In the genomic region with DNA sequence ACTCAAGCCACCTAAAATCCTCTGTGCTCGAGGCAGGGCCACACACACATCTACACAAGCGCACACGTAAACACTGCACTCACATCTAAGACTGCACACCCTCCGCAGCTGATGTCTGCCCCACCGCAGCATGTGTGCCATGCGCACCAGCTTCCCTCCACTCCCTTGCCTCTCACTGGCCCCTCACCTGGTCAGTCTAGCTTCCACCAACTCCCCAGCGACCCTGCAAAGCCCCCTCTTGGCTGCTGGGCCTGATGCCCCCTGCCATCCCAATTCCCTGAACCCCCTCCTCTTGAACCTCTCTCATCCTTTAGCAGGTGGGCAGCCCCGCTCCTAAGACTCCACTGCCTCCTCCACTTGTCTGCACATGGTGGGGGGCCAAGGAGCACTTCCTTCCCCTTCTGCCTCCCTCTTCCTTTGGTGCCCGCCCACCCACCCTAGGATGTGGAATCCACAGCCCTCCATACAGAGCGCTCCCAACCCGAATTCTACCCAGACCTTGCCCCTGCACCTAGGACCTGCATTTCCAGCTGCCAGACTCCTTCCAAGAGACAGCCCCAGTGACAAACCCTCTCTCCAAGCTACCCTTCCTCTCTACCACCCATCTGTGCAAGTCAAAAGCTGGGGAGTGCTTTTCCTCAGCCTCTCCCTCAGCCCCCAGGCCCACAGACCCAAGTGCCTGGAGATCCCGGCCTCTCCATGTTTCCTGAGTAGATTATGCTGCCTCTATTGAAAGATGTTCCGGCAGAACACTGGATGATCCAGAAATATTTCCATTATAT, we compare ENCODE assay signal across 17 cellular contexts. TPM values are rescaled to one million over a fixed set of nuclear protein-coding genes. Genes with fewer than 3 reads are reported as not detected.
A peak's percentile ranks its signal among the peaks of the same experiment; 100 is the strongest.
DNase-seq lines count a peak whose midpoint lies in the region; ATAC-seq, FAIRE-seq and TF ChIP-seq lines count a peak whose summit lies in the region.
"Had no signal": no experiment of that assay in that cellular context is flagged by ENCODE, and none has a peak within 500 bp of the region (broad histone marks: within the 10 kb centered on the region; RNA-seq: fewer than 3 reads in every experiment).

No MANE protein-coding gene starts in this region.

- peaks cover 3% of the 10 kb centered on the region for H3K79me1 ChIP-seq in neuronal stem cell (ENCODE audit: low read depth, low read length)

- peaks cover 59% of the 10 kb centered on the region for H3K4me1 Mint-ChIP-seq in glutamatergic neuron (ENCODE audit: low read depth, unreplicated experiment)

- in situ Hi-C loops in HepG2 (cut with HindIII; ENCODE audit: extremely low pct_ligation_motif_present, low pct_unique_long_range_greater_than_20kb), result no loop called here

- H3K4me2 ChIP-seq in HepG2 (ENCODE audit: low read depth, low read length) (no peak overlapping the region), neuronal stem cell (ENCODE audit: insufficient read depth, low read length, poor library complexity, severe bottlenecking) (no peak overlapping the region)

- WGBS in right lobe of liver (ENCODE audit: insufficient coverage, low coverage, low lambda C conversion rate, missing lambda C conversion rate), result 60% methylated on average over 13 of the region's 13 CpGs
- 45% methylated on average over 11 of the region's 13 CpGs for WGBS in HepG2 (ENCODE audit: low lambda C conversion rate)
- no CpG with 5 or more reads among the region's 13 CpGs for WGBS in neuronal stem cell (ENCODE audit: extremely low coverage in 2 of 2, insufficient read length in 2 of 2, insufficient replicate concordance in 1 of 2), 2 donors
- 95 to 98% methylated on average over 12 to 13 of the region's 13 CpGs for WGBS in aorta, 2 donors

- no peaks in the 10 kb centered on the region for H3K79me2 ChIP-seq in HepG2 (ENCODE audit: insufficient read depth, low read length)

- H2AK5ac ChIP-seq in neuronal stem cell (ENCODE audit: low read depth, low read length), result peak overlapping the region; percentile 6

- H3K9ac ChIP-seq in HepG2 (ENCODE audit: insufficient read depth, low read depth, low read length), result no peak overlapping the region
- H3K9ac ChIP-seq in neuronal stem cell (ENCODE audit: low read depth, low read length, poor library complexity), result no peak overlapping the region

- no peak overlapping the region for H3K23ac ChIP-seq in neuronal stem cell (ENCODE audit: low read depth, low read length, poor library complexity)

- POLR2A ChIA-PET in HepG2 (lab: Yijun Ruan, JAX), result no interaction called here

- H3K4ac ChIP-seq in neuronal stem cell (ENCODE audit: low read length), result no peak overlapping the region

- H2AFZ ChIP-seq in HepG2 (ENCODE audit: low read length) (no peak overlapping the region), neuronal stem cell (ENCODE audit: low read length) (no peak overlapping the region)

- no peak overlapping the region for H2BK5ac ChIP-seq in neuronal stem cell (ENCODE audit: low read length)

- CTCF ChIA-PET in HepG2 (lab: Yijun Ruan, JAX; ENCODE audit: low intra/inter-chr PET ratio, low total read pairs), result no interaction called here

- H3K4me1 ChIP-seq in right lobe of liver (no peaks in the 10 kb centered on the region), HepG2 (ENCODE audit: insufficient read depth, low read length) (no peaks in the 10 kb centered on the region), neuronal stem cell (ENCODE audit: control insufficient read depth in 2 of 2, insufficient read depth in 1 of 2, low read depth in 1 of 2, low read length in 2 of 2) (peaks cover 0 to 31% of the 10 kb centered on the region in 2 donors), aorta (ENCODE audit: control insufficient read depth in 1 of 2, insufficient read depth in 2 of 2, low read length in 2 of 2) (no peaks in the 10 kb centered on the region)

- no peak overlapping the region for H2BK120ac ChIP-seq in neuronal stem cell (ENCODE audit: low read depth, low read length)

- H3K36me3 Mint-ChIP-seq in glutamatergic neuron (ENCODE audit: unreplicated experiment), result no peaks in the 10 kb centered on the region

- no peak overlapping the region for H3K27ac ChIP-seq in right lobe of liver
- no peak overlapping the region for H3K27ac ChIP-seq in HepG2 (ENCODE audit: extremely low read length, insufficient read depth, low read length)
- no peak overlapping the region for H3K27ac ChIP-seq in neuronal stem cell (replicated peaks; ENCODE audit: low read length)
- no peak overlapping the region for H3K27ac ChIP-seq in aorta (ENCODE audit: low read depth in 1 of 2, low read length in 2 of 2)
- H3K27ac ChIP-seq in WERI-Rb-1, result no peak overlapping the region
- H3K27ac ChIP-seq: HL-60 had no signal

- H3K9me3 ChIP-seq in right lobe of liver (no peaks in the 10 kb centered on the region), HepG2 (ENCODE audit: low read length) (no peaks in the 10 kb centered on the region), neuronal stem cell (replicated peaks in 1 of 2; ENCODE audit: control insufficient read depth in 2 of 2, insufficient read depth in 1 of 2, low read depth in 1 of 2, low read length in 2 of 2) (no peaks in the 10 kb centered on the region), aorta (ENCODE audit: control insufficient read depth, low read length) (no peaks in the 10 kb centered on the region), WERI-Rb-1 (ENCODE audit: severe bottlenecking) (no peaks in the 10 kb centered on the region)

- H3K27ac Mint-ChIP-seq in glutamatergic neuron (ENCODE audit: unreplicated experiment), result peak overlapping the region; percentile 62
- H3K27ac Mint-ChIP-seq: CD4-positive, alpha-beta T cell had no signal

- H2BK12ac ChIP-seq in neuronal stem cell (ENCODE audit: low read length), result no peak overlapping the region

- ATAC-seq in right lobe of liver (no peak), HepG2 (no peak), aorta (ENCODE audit: low FRiP score) (no peak), HG03196 (IDR thresholded peaks at IDR 0.05; ENCODE audit: unreplicated experiment) (no peak)
- ATAC-seq: PC-3 had no signal

- no peak for TF ChIP-seq RAD21 in HepG2 (CRISPR knock-in tag; IDR thresholded peaks at IDR 0.05)

- H3K27me3 ChIP-seq in right lobe of liver, result no peaks in the 10 kb centered on the region
- H3K27me3 ChIP-seq in HepG2 (ENCODE audit: control insufficient read depth in 1 of 2, insufficient read depth in 2 of 2, low read length in 2 of 2), result peaks cover 10 to 41% of the 10 kb centered on the region in 2 experiments
- H3K27me3 ChIP-seq in neuronal stem cell (ENCODE audit: control insufficient read depth in 3 of 3, insufficient read depth in 3 of 3, low read depth in 1 of 3, low read length in 3 of 3), result peaks cover 0 to 5% (median 0%) of the 10 kb centered on the region in 3 experiments
- no peaks in the 10 kb centered on the region for H3K27me3 ChIP-seq in aorta (ENCODE audit: control insufficient read depth in 1 of 2, insufficient read depth in 2 of 2, low read length in 1 of 2)
- no peaks in the 10 kb centered on the region for H3K27me3 ChIP-seq in WERI-Rb-1 (ENCODE audit: insufficient read depth, low read depth, severe bottlenecking)

- TF ChIP-seq CTCF in right lobe of liver (IDR thresholded peaks at IDR 0.05) (no peak), HepG2 (CRISPR knock-in tag; IDR thresholded peaks at IDR 0.05) (no peak), glutamatergic neuron (IDR thresholded peaks at IDR 0.05; ENCODE audit: partially characterized antibody, unreplicated experiment) (no peak), WERI-Rb-1 (IDR thresholded peaks at IDR 0.05; ENCODE audit: low read depth, low read length) (no peak)

- no peak overlapping the region for H4K91ac ChIP-seq in neuronal stem cell (ENCODE audit: low read depth, low read length, poor library complexity)

- peak overlapping the region; percentile 55 for H3K4me3 Mint-ChIP-seq in glutamatergic neuron (ENCODE audit: unreplicated experiment)
- H3K4me3 Mint-ChIP-seq: CD4-positive, alpha-beta T cell had no signal

- no TSS peak for BruUV-seq in HepG2 (replicated peaks; lab: Mats Ljungman, UMichigan)

- peak; percentile 8 to 26 (median 25) for DNase-seq in right lobe of liver
- no peak for DNase-seq in HepG2 (ENCODE audit: low spot score)
- DNase-seq in glutamatergic neuron, result peak; percentile 8
- DNase-seq in neuronal stem cell (ENCODE audit: low spot score), result no peak
- DNase-seq in aorta, result peak; percentile 30 to 57
- no peak for DNase-seq in GM12892 (ENCODE audit: insufficient read length)
- no peak for DNase-seq in WERI-Rb-1
- DNase-seq: Calu3; CD4-positive, alpha-beta T cell; KG1; NCI-H1092; NCI-H345; NCI-H69; PC-3 had no signal

- intact Hi-C loops in right lobe of liver (cut with DNase I), result no loop called here
- intact Hi-C loops in HepG2 (cut with micrococcal nuclease; ENCODE audit: unreplicated experiment), result no loop called here
- intact Hi-C loops in aorta (cut with DNase I), result no loop called here

- H3K14ac ChIP-seq in neuronal stem cell (ENCODE audit: low read length), result no peak overlapping the region

- H3K9me3 Mint-ChIP-seq in glutamatergic neuron (ENCODE audit: unreplicated experiment), result peaks cover 18% of the 10 kb centered on the region
- H3K9me3 Mint-ChIP-seq: CD4-positive, alpha-beta T cell had no signal

- no peak overlapping the region for H4K8ac ChIP-seq in neuronal stem cell (ENCODE audit: low read depth, low read length)

- peaks cover 19% of the 10 kb centered on the region for H3K27me3 Mint-ChIP-seq in glutamatergic neuron (ENCODE audit: unreplicated experiment)

- no peak for FAIRE-seq in HepG2 (lab: Jason Lieb, UNC)
- FAIRE-seq in GM12892 (lab: Jason Lieb, UNC), result no peak
- FAIRE-seq: GM18507 had no signal

- TF ChIP-seq POLR2A in right lobe of liver (IDR thresholded peaks at IDR 0.05) (no peak), HepG2 (IDR thresholded peaks at IDR 0.05; ENCODE audit: insufficient read depth in 1 of 2, low read depth in 2 of 2, low read length in 2 of 2) (no peak), GM12892 (IDR thresholded peaks at IDR 0.05; ENCODE audit: low read depth, low read length) (no peak)

- H3K36me3 ChIP-seq in right lobe of liver, result no peaks in the 10 kb centered on the region
- no peaks in the 10 kb centered on the region for H3K36me3 ChIP-seq in HepG2 (replicated peaks in 1 of 2; ENCODE audit: control insufficient read depth in 1 of 2, insufficient read depth in 2 of 2, low read length in 2 of 2)
- peaks cover 0 to 1% of the 10 kb centered on the region in 2 donors for H3K36me3 ChIP-seq in neuronal stem cell (replicated peaks in 1 of 2; ENCODE audit: control insufficient read depth in 2 of 2, insufficient read depth in 2 of 2, low read length in 2 of 2)
- H3K36me3 ChIP-seq in aorta (ENCODE audit: control insufficient read depth in 1 of 2, insufficient read depth in 2 of 2, low read length in 1 of 2), result no peaks in the 10 kb centered on the region
- H3K36me3 ChIP-seq in WERI-Rb-1, result no peaks in the 10 kb centered on the region

- H3K4me3 ChIP-seq in right lobe of liver, result no peak overlapping the region
- H3K4me3 ChIP-seq in HepG2 (replicated peaks in 1 of 3; ENCODE audit: insufficient read depth in 1 of 3, low read depth in 2 of 3, low read length in 3 of 3), result no peak overlapping the region
- no peak overlapping the region for H3K4me3 ChIP-seq in neuronal stem cell (ENCODE audit: low read length in 2 of 2)
- H3K4me3 ChIP-seq in aorta (ENCODE audit: low read length in 2 of 2), result no peak overlapping the region
- no peak overlapping the region for H3K4me3 ChIP-seq in WERI-Rb-1 (ENCODE audit: low read depth, low read length)

- no peak overlapping the region for H2BK15ac ChIP-seq in neuronal stem cell (ENCODE audit: low read length)

- no peak for TF ChIP-seq EP300 in HepG2 (IDR thresholded peaks at IDR 0.05; ENCODE audit: low read depth in 2 of 2, low read length in 2 of 2)
- no peak for TF ChIP-seq EP300 in HepG2 (CRISPR knock-in tag; IDR thresholded peaks at IDR 0.05; ENCODE audit: borderline replicate concordance)

- H4K20me1 ChIP-seq in HepG2 (ENCODE audit: insufficient read depth, low read length), result no peaks in the 10 kb centered on the region

- peak overlapping the region; percentile 84 for H3K18ac ChIP-seq in neuronal stem cell (ENCODE audit: low read length)

RNA-seq across cellular contexts. Expression of a gene that starts 23.9 kb away (rescaled TPM):
- total RNA-seq in right lobe of liver (10 to 100 TPM in 5 of 6 experiments, 1 to 10 TPM in 1; 6.3 to 18.9 (median 13.5) TPM), HepG2 (2016; rRNA removed; fragmentation: Illumina TruSeq; extraction: Trizol) (0.18 and 0.24 TPM in 2 replicates), glutamatergic neuron (ENCODE audit: unreplicated experiment) (23.5 TPM), aorta (10 to 100 TPM; 24.5 to 49.8 TPM)
- 0.09 and 0.10 TPM in 2 replicates for total RNA-seq in HepG2 (2016; cell fraction: cytosol; rRNA removed; fragmentation: Illumina TruSeq; extraction: Trizol; ENCODE audit: low read depth)
- 0.15 and 0.17 TPM in 2 replicates for total RNA-seq in HepG2 (2016; cell fraction: insoluble cytoplasmic fraction; rRNA removed; fragmentation: Illumina TruSeq; extraction: Trizol)
- 0.25 and 0.38 TPM in 2 replicates for total RNA-seq in HepG2 (2016; cell fraction: membrane; rRNA removed; fragmentation: Illumina TruSeq; extraction: Trizol)
- 0.25 and 0.59 TPM in 2 replicates for total RNA-seq in HepG2 (2016; cell fraction: nucleus; rRNA removed; fragmentation: Illumina TruSeq; extraction: Trizol)
- polyA plus RNA-seq in HepG2 (2011; rRNA removed) (3.5 and 3.6 TPM in 2 replicates), aorta (10 to 100 TPM in 1 of 2 donors, 1 to 10 TPM in 1; 4.8 to 39.5 TPM)
- polyA plus RNA-seq in HepG2 (2011; cell fraction: cytosol; rRNA removed), result 2.4 and 4.9 TPM in 2 replicates
- polyA plus RNA-seq in HepG2 (2011; cell fraction: nucleus; rRNA removed), result 5.3 and 5.6 TPM in 2 replicates
- polyA plus RNA-seq in HepG2 (2012), result 2.3 and 2.4 TPM in 2 replicates
- 0.26 and 0.29 TPM in 2 replicates for polyA plus RNA-seq in HepG2 (2016; cell fraction: cytosol; fragmentation: Illumina TruSeq; extraction: Trizol; ENCODE audit: low read depth)
- 0.36 and 0.41 TPM in 2 replicates for polyA plus RNA-seq in HepG2 (2016; cell fraction: insoluble cytoplasmic fraction; fragmentation: Illumina TruSeq; extraction: Trizol; ENCODE audit: low read depth)
- polyA plus RNA-seq in HepG2 (2016; cell fraction: membrane; fragmentation: Illumina TruSeq; extraction: Trizol; ENCODE audit: low read depth), result 0.58 and 0.62 TPM in 2 replicates
- 0.59 and 1.2 TPM in 2 replicates for polyA plus RNA-seq in HepG2 (2016; cell fraction: nucleus; fragmentation: Illumina TruSeq; extraction: Trizol; ENCODE audit: insufficient read depth, low read depth)
- 4.6 TPM in 1 of 2 replicates, not detected in the other for polyA minus RNA-seq in HepG2 (2011; rRNA and poly(A)+ RNA removed; ENCODE audit: low replicate concordance)
- polyA minus RNA-seq in HepG2 (2011; cell fraction: cytosol; rRNA and poly(A)+ RNA removed), result 0.99 and 1.4 TPM in 2 replicates
- 0.90 and 1.7 TPM in 2 replicates for polyA minus RNA-seq in HepG2 (2011; cell fraction: nucleus; rRNA and poly(A)+ RNA removed)
- 5.3 TPM for polyA plus RNA-seq in neuronal stem cell (2013, experiment 1 of 2)
- 5.7 TPM for polyA plus RNA-seq in neuronal stem cell (2013, experiment 2 of 2)
- polyA plus RNA-seq in GM12892 (2012; ENCODE audit: missing spikeins), result not detected
- total RNA-seq: Calu3; CD4-positive, alpha-beta T cell; PC-3 had no signal

Comparison
In these comparisons a context has a peak if more than half of its experiments do, and no peak if none do; other contexts are left out.
1. DNase-seq: peak in right lobe of liver (3 of 3), glutamatergic neuron (single experiment) and aorta (2 of 2); none in HepG2 (single experiment), neuronal stem cell (single experiment), GM12892 (single experiment) and WERI-Rb-1 (single experiment).
2. RNA of a gene that starts 23.9 kb away (total RNA-seq): 24.5 to 49.8 TPM in aorta, 23.5 TPM in glutamatergic neuron (single experiment) and 6.3 to 18.9 TPM in right lobe of liver; 0.09 to 0.59 TPM in HepG2; every median in the first group is over 4 times any median in the second.